In the genomic region with DNA sequence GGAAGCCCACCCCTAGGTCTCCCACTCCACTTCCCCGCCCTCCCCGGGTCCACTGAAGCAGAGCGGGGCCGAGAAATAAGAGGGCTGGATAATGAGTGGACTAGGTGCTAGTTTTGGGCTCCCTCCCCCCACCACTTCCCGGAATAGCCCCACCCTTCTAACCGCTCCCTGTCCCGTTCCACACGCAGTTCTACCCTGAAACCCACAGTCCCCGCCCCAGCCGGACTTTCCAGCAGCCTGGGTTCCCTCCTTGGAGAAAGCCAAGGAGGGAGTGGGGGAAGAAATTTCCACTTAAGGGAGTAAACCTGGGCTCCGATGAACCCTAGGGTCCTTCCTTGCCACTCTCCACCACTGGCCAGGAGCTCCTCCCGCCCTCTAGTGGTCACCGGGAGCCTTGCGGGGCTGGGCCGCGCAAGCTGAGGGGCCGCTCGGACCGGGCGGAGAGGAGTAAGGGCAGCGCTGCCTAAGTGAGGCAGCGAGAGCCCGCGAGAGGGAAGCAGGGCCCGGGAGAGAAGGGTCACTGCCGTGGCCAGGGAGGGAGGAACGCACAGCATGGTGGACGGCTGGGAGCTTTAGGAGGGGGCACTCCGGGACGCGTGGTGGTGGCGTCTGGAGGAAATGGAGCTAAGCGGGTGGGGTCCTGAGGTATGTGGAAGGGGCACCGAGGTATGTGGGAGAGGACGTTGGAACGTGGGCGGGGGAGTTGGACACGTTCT, we compare ENCODE assay signal across 8 cellular contexts. TPM values are rescaled to one million over a fixed set of nuclear protein-coding genes. Genes with fewer than 3 reads are reported as not detected.
DNase-seq lines count a peak whose midpoint lies in the region; ATAC-seq and TF ChIP-seq lines count a peak whose summit lies in the region.

No MANE protein-coding gene starts in this region.

- intact Hi-C loops in lower lobe of right lung (cut with DNase I) = no loop called here

- peak; percentile 80 for ATAC-seq in GM19025 (IDR thresholded peaks at IDR 0.05; ENCODE audit: low read depth, unreplicated experiment)
- peak; percentile 61 for ATAC-seq in HG03520 (IDR thresholded peaks at IDR 0.05; ENCODE audit: unreplicated experiment)
- peak; percentile 79 to 88 for ATAC-seq in lower lobe of right lung

- peaks cover 6% of the 10 kb centered on the region for H3K36me3 ChIP-seq in lower lobe of right lung

- peak; percentile 99 for TF ChIP-seq CTCF in lower lobe of right lung (IDR thresholded peaks at IDR 0.05)

- peak overlapping the region; percentile 59 for H3K4me3 ChIP-seq in lower lobe of right lung

- peaks cover 26% of the 10 kb centered on the region for H3K4me1 ChIP-seq in lower lobe of right lung

- H3K27me3 ChIP-seq in lower lobe of right lung (ENCODE audit: low read depth) = no peaks in the 10 kb centered on the region

- no peaks in the 10 kb centered on the region for H3K9me3 ChIP-seq in lower lobe of right lung

- peak; percentile 80 for DNase-seq in Ammon's horn (ENCODE audit: low spot score)
- peak; percentile 76 for DNase-seq in NCI-H748 treated with DMSO at 0.1 percent for 48 hours (lab: John Stamatoyannopoulos, UW)
- peak; percentile 92 to 95 for DNase-seq in activated CD4-positive, alpha-beta T cell treated with anti-CD3 and anti-CD28 coated beads, Interleukin-2, amount 50 U/mL, for 48 hours
- DNase-seq in ecto neural progenitor cell (ENCODE audit: low spot score) = peak; percentile 94
- peak; percentile 95 for DNase-seq in lower lobe of right lung
- DNase-seq in stimulated activated CD4-positive, alpha-beta T cell treated with anti-CD3 and anti-CD28 coated beads, TNF-alpha, amount 100 ng/mL, for 24 hours (ENCODE audit: low read depth in 3 of 3) = peak; percentile 56 to 88 (median 61)

- peak overlapping the region; percentile 93 for H3K27ac ChIP-seq in lower lobe of right lung

RNA-seq across cellular contexts. Expression of gene THBS3, which starts 14.3 kb away (rescaled TPM):
- total RNA-seq in lower lobe of right lung = 24.4 TPM

RNA-seq across cellular contexts. Expression of gene MTX1, which starts 15.1 kb away (rescaled TPM):
- total RNA-seq in lower lobe of right lung = 27.9 TPM

RNA-seq across cellular contexts. Expression of gene TRIM46, which starts 19.8 kb away (rescaled TPM):
- 0.35 TPM for total RNA-seq in lower lobe of right lung

RNA-seq across cellular contexts. Expression of gene KRTCAP2, which starts 20.3 kb away (rescaled TPM):
- total RNA-seq in lower lobe of right lung = 173 TPM

RNA-seq across cellular contexts. Expression of gene DPM3, which starts 53.1 kb away (rescaled TPM):
- 62.3 TPM for total RNA-seq in lower lobe of right lung

Comparison
In these comparisons a context has a peak if more than half of its experiments do, and no peak if none do; other contexts are left out.
1. Peak in every context shown above with its lines: DNase-seq, ATAC-seq, H3K4me3 ChIP-seq and H3K27ac ChIP-seq.